ENCODE assay signal across 18 cellular contexts in the genomic region with DNA sequence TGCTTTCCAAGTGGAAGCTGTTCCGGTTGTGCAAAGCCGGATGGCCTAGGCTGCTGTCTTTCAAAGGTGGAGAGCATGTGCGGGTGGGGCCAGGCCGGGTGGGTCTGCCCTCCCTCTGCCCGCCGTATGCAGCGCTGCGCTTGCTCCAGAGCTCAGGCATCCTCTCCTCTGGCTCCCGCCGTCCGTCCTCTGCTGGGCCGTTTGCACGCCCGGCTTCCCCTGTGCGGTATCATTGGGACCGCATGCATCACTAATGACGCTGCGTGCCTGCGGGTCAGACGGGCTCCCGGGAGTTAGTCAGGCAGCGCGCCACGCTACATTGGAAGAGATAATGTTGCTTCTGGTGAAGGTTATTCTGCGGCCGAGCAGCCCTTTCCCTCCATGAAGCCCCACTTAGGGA.
DNase-seq lines count a peak whose midpoint lies in the region; ATAC-seq and TF ChIP-seq lines count a peak whose summit lies in the region.
"Had no signal": no experiment of that assay in that cellular context is flagged by ENCODE, and none has a peak within 500 bp of the region (broad histone marks: within the 10 kb centered on the region; RNA-seq: fewer than 3 reads in every experiment).

No MANE protein-coding gene starts in this region.

- no peak for TF ChIP-seq POLR2A in gastroesophageal sphincter (IDR thresholded peaks at IDR 0.05)

- peaks cover 23% of the 10 kb centered on the region for H3K27me3 Mint-ChIP-seq in activated CD4-positive, alpha-beta memory T cell treated with anti-CD3 and anti-CD28 coated beads, Interleukin-2, amount 10 ng/mL, durations not matched to agents 7 days and 5 days
- peaks cover 32% of the 10 kb centered on the region for H3K27me3 Mint-ChIP-seq in activated CD4-positive, alpha-beta memory T cell treated with anti-CD3 and anti-CD28 coated beads for 36 hours
- H3K27me3 Mint-ChIP-seq in GM23338 (ENCODE audit: insufficient read depth, low read depth, poor library complexity) = peaks cover 12% of the 10 kb centered on the region

- peaks cover 9% of the 10 kb centered on the region; the same call in 1 of the 2 replicates for H3F3A ChIP-seq in GM23338 (replicated peaks; ENCODE audit: low read depth)

- TF ChIP-seq CTCF in GM23338 (conservative IDR thresholded peaks at IDR 0.05; ENCODE audit: low read depth in 2 of 2) (no peak), gastroesophageal sphincter (IDR thresholded peaks at IDR 0.05) (no peak)

- no peaks in the 10 kb centered on the region for H3K36me3 ChIP-seq in GM23338 (ENCODE audit: insufficient read depth)
- no peaks in the 10 kb centered on the region for H3K36me3 ChIP-seq in gastroesophageal sphincter
- H3K36me3 ChIP-seq: MG63 had no signal

- CTCF ChIA-PET in activated CD4-positive, alpha-beta memory T cell treated with anti-CD3 and anti-CD28 coated beads, Interleukin-2, amount 10 ng/mL, durations not matched to agents 7 days and 5 days (lab: Charles Lee) = no interaction called here
- CTCF ChIA-PET in activated CD4-positive, alpha-beta memory T cell treated with anti-CD3 and anti-CD28 coated beads for 36 hours (lab: Charles Lee) = no interaction called here

- no peak overlapping the region for H2AFZ ChIP-seq in GM23338

- no peaks in the 10 kb centered on the region for H3K79me2 ChIP-seq in GM23338 (replicated peaks; ENCODE audit: insufficient read depth)

- WGBS in gastroesophageal sphincter (ENCODE audit: low coverage in 1 of 2), 2 donors = 95 to 100% methylated on average over 1 to 4 of the region's 26 CpGs

- H3K4me1 ChIP-seq in GM23338 (ENCODE audit: insufficient read depth) (no peaks in the 10 kb centered on the region; the same call in 1 of the 2 replicates), gastroesophageal sphincter (no peaks in the 10 kb centered on the region)

- no peak overlapping the region for H3K27ac Mint-ChIP-seq in activated CD4-positive, alpha-beta memory T cell treated with anti-CD3 and anti-CD28 coated beads, Interleukin-2, amount 10 ng/mL, durations not matched to agents 7 days and 5 days
- H3K27ac Mint-ChIP-seq in activated CD4-positive, alpha-beta memory T cell treated with anti-CD3 and anti-CD28 coated beads for 36 hours = no peak overlapping the region
- no peak overlapping the region for H3K27ac Mint-ChIP-seq in GM23338

- H3K9me3 Mint-ChIP-seq in activated CD4-positive, alpha-beta memory T cell treated with anti-CD3 and anti-CD28 coated beads, Interleukin-2, amount 10 ng/mL, durations not matched to agents 7 days and 5 days = peaks cover 5% of the 10 kb centered on the region
- H3K9me3 Mint-ChIP-seq in activated CD4-positive, alpha-beta memory T cell treated with anti-CD3 and anti-CD28 coated beads for 36 hours = no peaks in the 10 kb centered on the region
- H3K9me3 Mint-ChIP-seq in GM23338 = no peaks in the 10 kb centered on the region

- H3K4me3 ChIP-seq in GM23338 (no peak overlapping the region), gastroesophageal sphincter (no peak overlapping the region)
- H3K4me3 ChIP-seq: MG63 had no signal

- H4K20me1 ChIP-seq in GM23338 (replicated peaks; ENCODE audit: insufficient read depth) = no peaks in the 10 kb centered on the region

- H3K4me2 ChIP-seq in GM23338 = no peak overlapping the region

- POLR2A ChIA-PET in activated CD4-positive, alpha-beta memory T cell treated with anti-CD3 and anti-CD28 coated beads, Interleukin-2, amount 10 ng/mL, durations not matched to agents 7 days and 5 days (lab: Charles Lee) = no interaction called here
- POLR2A ChIA-PET in activated CD4-positive, alpha-beta memory T cell treated with anti-CD3 and anti-CD28 coated beads for 36 hours (lab: Charles Lee) = no interaction called here

- H3K4me1 Mint-ChIP-seq in activated CD4-positive, alpha-beta memory T cell treated with anti-CD3 and anti-CD28 coated beads, Interleukin-2, amount 10 ng/mL, durations not matched to agents 7 days and 5 days = no peaks in the 10 kb centered on the region
- no peaks in the 10 kb centered on the region for H3K4me1 Mint-ChIP-seq in activated CD4-positive, alpha-beta memory T cell treated with anti-CD3 and anti-CD28 coated beads for 36 hours (ENCODE audit: low read depth)
- H3K4me1 Mint-ChIP-seq in GM23338 = peaks cover 25% of the 10 kb centered on the region

- intact Hi-C loops in activated CD4-positive, alpha-beta memory T cell treated with anti-CD3 and anti-CD28 coated beads for 36 hours (cut with micrococcal nuclease) = no loop called here
- intact Hi-C loops in sciatic nerve (cut with DNase I) = no loop called here

- no peaks in the 10 kb centered on the region for H3K27me3 ChIP-seq in GM23338 (ENCODE audit: insufficient read depth)
- peaks cover 38% of the 10 kb centered on the region for H3K27me3 ChIP-seq in gastroesophageal sphincter

- no peaks in the 10 kb centered on the region for H3K9me2 ChIP-seq in GM23338 (ENCODE audit: insufficient read depth)

- TF ChIP-seq EP300 in gastroesophageal sphincter (IDR thresholded peaks at IDR 0.05) = no peak

- ATAC-seq in GM23338 = peak; percentile 58
- peak; percentile 52 for ATAC-seq in sciatic nerve
- no peak for ATAC-seq in HG03520 (IDR thresholded peaks at IDR 0.05; ENCODE audit: unreplicated experiment)
- no peak for ATAC-seq in gastroesophageal sphincter

- H3K9me3 ChIP-seq in gastroesophageal sphincter = no peaks in the 10 kb centered on the region
- H3K9me3 ChIP-seq: MG63 had no signal

- no peak overlapping the region for H3K4me3 Mint-ChIP-seq in activated CD4-positive, alpha-beta memory T cell treated with anti-CD3 and anti-CD28 coated beads, Interleukin-2, amount 10 ng/mL, durations not matched to agents 7 days and 5 days
- no peak overlapping the region for H3K4me3 Mint-ChIP-seq in activated CD4-positive, alpha-beta memory T cell treated with anti-CD3 and anti-CD28 coated beads for 36 hours
- no peak overlapping the region for H3K4me3 Mint-ChIP-seq in GM23338

- peak; percentile 0 for DNase-seq in activated CD4-positive, alpha-beta memory T cell treated with anti-CD3 and anti-CD28 coated beads, Interleukin-2, amount 10 ng/mL, durations not matched to agents 7 days and 5 days
- no peak for DNase-seq in activated CD4-positive, alpha-beta memory T cell treated with anti-CD3 and anti-CD28 coated beads for 36 hours
- DNase-seq in GM23338 (ENCODE audit: low spot score) (no peak), left kidney (ENCODE audit: low read depth, low spot score) (peak; percentile 78), sciatic nerve (ENCODE audit: low spot score) (no peak), NCI-H1105 treated with DMSO at 0.1 percent for 48 hours (lab: John Stamatoyannopoulos, UW) (no peak)
- DNase-seq: C1 segment of cervical spinal cord; DMS 273 treated with DMSO at 0.1 percent for 48 hours; EL; MG63; NCI-H1092; NCI-H2107; NCI-H345; NCI-H69; NK-92 treated with Interleukin-12 subunit alpha and Interleukin-12 subunit beta, amount 100 ng/mL, for 24 hours; SIG-M5 had no signal

- no peaks in the 10 kb centered on the region for H3K36me3 Mint-ChIP-seq in activated CD4-positive, alpha-beta memory T cell treated with anti-CD3 and anti-CD28 coated beads, Interleukin-2, amount 10 ng/mL, durations not matched to agents 7 days and 5 days (ENCODE audit: low read depth)
- no peaks in the 10 kb centered on the region for H3K36me3 Mint-ChIP-seq in activated CD4-positive, alpha-beta memory T cell treated with anti-CD3 and anti-CD28 coated beads for 36 hours
- no peaks in the 10 kb centered on the region; the same call in 2 of the 3 replicates for H3K36me3 Mint-ChIP-seq in GM23338 (ENCODE audit: low read depth)

- no peak overlapping the region for H3K27ac ChIP-seq in GM23338 (ENCODE audit: low read depth)
- H3K27ac ChIP-seq in gastroesophageal sphincter = no peak overlapping the region

TF ChIP-seq in GM23338, 12 proteins besides CTCF, POLR2A, EP300 and RAD21 (continues in another document):
- TF ChIP-seq, protein P1, sequence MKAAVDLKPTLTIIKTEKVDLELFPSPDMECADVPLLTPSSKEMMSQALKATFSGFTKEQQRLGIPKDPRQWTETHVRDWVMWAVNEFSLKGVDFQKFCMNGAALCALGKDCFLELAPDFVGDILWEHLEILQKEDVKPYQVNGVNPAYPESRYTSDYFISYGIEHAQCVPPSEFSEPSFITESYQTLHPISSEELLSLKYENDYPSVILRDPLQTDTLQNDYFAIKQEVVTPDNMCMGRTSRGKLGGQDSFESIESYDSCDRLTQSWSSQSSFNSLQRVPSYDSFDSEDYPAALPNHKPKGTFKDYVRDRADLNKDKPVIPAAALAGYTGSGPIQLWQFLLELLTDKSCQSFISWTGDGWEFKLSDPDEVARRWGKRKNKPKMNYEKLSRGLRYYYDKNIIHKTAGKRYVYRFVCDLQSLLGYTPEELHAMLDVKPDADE (IDR thresholded peaks at IDR 0.05) = no peak
- TF ChIP-seq ZNF331 (CRISPR knock-in tag; IDR thresholded peaks at IDR 0.05; ENCODE audit: low read depth) = no peak
- TF ChIP-seq POLR2AphosphoS5 (IDR thresholded peaks at IDR 0.05; ENCODE audit: low read depth) = no peak
- TF ChIP-seq ZNF114 (CRISPR knock-in tag; IDR thresholded peaks at IDR 0.05) = no peak

Comparison
In these comparisons a context has a peak if more than half of its experiments do, and no peak if none do; other contexts are left out.
1. DNase-seq: peak in activated CD4-positive, alpha-beta memory T cell treated with anti-CD3 and anti-CD28 coated beads, Interleukin-2, amount 10 ng/mL, durations not matched to agents 7 days and 5 days (single experiment) and left kidney (single experiment); none in activated CD4-positive, alpha-beta memory T cell treated with anti-CD3 and anti-CD28 coated beads for 36 hours (single experiment), GM23338 (single experiment), sciatic nerve (single experiment) and NCI-H1105 treated with DMSO at 0.1 percent for 48 hours (single experiment).
2. ATAC-seq: peak in GM23338 (single experiment) and sciatic nerve (single experiment); none in HG03520 (single experiment) and gastroesophageal sphincter (single experiment).